In the genomic region with DNA sequence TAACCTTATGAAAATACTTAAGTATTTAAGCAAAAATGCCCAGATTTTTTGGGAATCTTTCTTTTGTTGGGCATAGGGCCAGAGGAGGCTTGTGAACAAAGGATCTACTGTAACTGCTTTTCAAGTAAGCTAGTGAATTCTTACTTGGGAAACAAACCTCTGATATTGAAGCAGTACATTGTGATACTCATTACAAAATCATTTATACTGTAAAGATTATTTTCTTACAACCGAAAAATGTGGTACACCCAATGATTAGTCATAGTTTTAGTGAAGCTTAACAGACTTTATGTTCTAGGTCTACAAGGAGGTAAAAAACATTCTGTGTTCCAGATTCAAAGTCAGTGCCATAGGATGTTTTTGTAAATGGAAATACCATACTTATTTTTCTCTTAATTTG, we compare ENCODE assay signal across 21 cellular contexts.
DNase-seq lines count a peak whose midpoint lies in the region; ATAC-seq and TF ChIP-seq lines count a peak whose summit lies in the region.
"Had no signal": no experiment of that assay in that cellular context is flagged by ENCODE, and none has a peak within 500 bp of the region (broad histone marks: within the 10 kb centered on the region; RNA-seq: fewer than 3 reads in every experiment).

No MANE protein-coding gene starts in this region.

- H4K20me1 ChIP-seq in PC-3 (ENCODE audit: low read length), result no peaks in the 10 kb centered on the region

- H3F3A ChIP-seq in PC-3 (ENCODE audit: low read length, unreplicated experiment), result no peaks in the 10 kb centered on the region

- H3K4me3 ChIP-seq in PC-3 (ENCODE audit: low read length), result no peak overlapping the region
- no peak overlapping the region for H3K4me3 ChIP-seq in epithelial cell of esophagus (ENCODE audit: low read length)
- H3K4me3 ChIP-seq: cardiac muscle cell, heart left ventricle, upper lobe of right lung had no signal

- no peak overlapping the region for H3K4me3 Mint-ChIP-seq in naive thymus-derived CD8-positive, alpha-beta T cell
- H3K4me3 Mint-ChIP-seq: activated CD4-positive, alpha-beta T cell treated with anti-CD3 and anti-CD28 coated beads for 36 hours; activated T-helper 1 cell treated with anti-CD3 and anti-CD28 coated beads, Interleukin-12 subunit alpha, Interleukin-12 subunit beta, Interleukin-2, Interleukin-4 antibody, amounts not matched to agents 30 ng/mL and 10 ng/mL and 1 ng/mL, durations not matched to agents 14 hours and 24 hours and 36 hours; HFFc6; T-cell had no signal

- H3K27ac ChIP-seq in PC-3 (ENCODE audit: low read length), result no peak overlapping the region
- no peak overlapping the region for H3K27ac ChIP-seq in substantia nigra (ENCODE audit: low read depth, low read length, poor library complexity, severe bottlenecking)
- H3K27ac ChIP-seq: cardiac muscle cell, heart left ventricle, upper lobe of right lung had no signal

- H3K9ac ChIP-seq in PC-3 (ENCODE audit: low read length), result no peak overlapping the region

- intact Hi-C loops in PC-3 (cut with micrococcal nuclease), result no loop called here

- no peaks in the 10 kb centered on the region for H3K4me1 Mint-ChIP-seq in naive thymus-derived CD8-positive, alpha-beta T cell
- H3K4me1 Mint-ChIP-seq: activated CD4-positive, alpha-beta T cell treated with anti-CD3 and anti-CD28 coated beads for 36 hours; T-cell had no signal

- H3K36me3 ChIP-seq in PC-3 (ENCODE audit: low read depth, low read length), result no peaks in the 10 kb centered on the region
- H3K36me3 ChIP-seq: cardiac muscle cell, heart left ventricle, upper lobe of right lung had no signal

- no peaks in the 10 kb centered on the region for H3K36me3 Mint-ChIP-seq in naive thymus-derived CD8-positive, alpha-beta T cell
- H3K36me3 Mint-ChIP-seq: activated naive CD4-positive, alpha-beta T cell treated with anti-CD3 and anti-CD28 coated beads, Interleukin-2, amount 50 U/mL, for 72 hours; T-cell had no signal

- H3K9me3 ChIP-seq in PC-3 (ENCODE audit: low read length), result no peaks in the 10 kb centered on the region
- H3K9me3 ChIP-seq: heart left ventricle, upper lobe of right lung had no signal

- no peaks in the 10 kb centered on the region for H3K79me2 ChIP-seq in PC-3 (ENCODE audit: low read length)

- no peak overlapping the region for H2AFZ ChIP-seq in PC-3 (ENCODE audit: low read length)

- in situ Hi-C loops in G401 (cut with HindIII; ENCODE audit: low sequenced_read_pairs), result no loop called here

- CTCF ChIA-PET in PC-3 (lab: Charles Lee), result no interaction called here

- no peak overlapping the region for H3K27ac Mint-ChIP-seq in naive thymus-derived CD8-positive, alpha-beta T cell
- H3K27ac Mint-ChIP-seq: activated CD4-positive, alpha-beta T cell treated with anti-CD3 and anti-CD28 coated beads for 36 hours; activated naive CD4-positive, alpha-beta T cell treated with anti-CD3 and anti-CD28 coated beads, Interleukin-2, amount 50 U/mL, for 72 hours; activated T-helper 1 cell treated with anti-CD3 and anti-CD28 coated beads, Interleukin-12 subunit alpha, Interleukin-12 subunit beta, Interleukin-2, Interleukin-4 antibody, amounts not matched to agents 30 ng/mL and 10 ng/mL and 1 ng/mL, durations not matched to agents 14 hours and 24 hours and 36 hours; HFFc6; T-cell had no signal

- H3K27me3 ChIP-seq in PC-3 (ENCODE audit: low read length), result no peaks in the 10 kb centered on the region
- H3K27me3 ChIP-seq: cardiac muscle cell, heart left ventricle, upper lobe of right lung had no signal

- no peaks in the 10 kb centered on the region for H3K9me3 Mint-ChIP-seq in naive thymus-derived CD8-positive, alpha-beta T cell
- H3K9me3 Mint-ChIP-seq: activated naive CD4-positive, alpha-beta T cell treated with anti-CD3 and anti-CD28 coated beads, Interleukin-2, amount 50 U/mL, for 72 hours; activated T-helper 1 cell treated with anti-CD3 and anti-CD28 coated beads, Interleukin-12 subunit alpha, Interleukin-12 subunit beta, Interleukin-2, Interleukin-4 antibody, amounts not matched to agents 30 ng/mL and 10 ng/mL and 1 ng/mL, durations not matched to agents 14 hours and 24 hours and 36 hours; HFFc6; T-cell had no signal

- peak; percentile 41 for DNase-seq in G401 (ENCODE audit: low spot score)
- peak; percentile 29 for DNase-seq in PC-3
- peak; percentile 31 for DNase-seq in epithelial cell of esophagus (ENCODE audit: low read depth)
- peak; percentile 71 for DNase-seq in renal cortical epithelial cell (ENCODE audit: low read depth)
- no peak for DNase-seq in substantia nigra (lab: John Stamatoyannopoulos, UW)
- no peak for DNase-seq in naive thymus-derived CD8-positive, alpha-beta T cell
- no peak for DNase-seq in RKO (ENCODE audit: low spot score)
- DNase-seq in activated CD8-positive, alpha-beta memory T cell treated with anti-CD3 and anti-CD28 coated beads, Interleukin-2, amount 50 U/mL, for 48 hours, result no peak
- DNase-seq: activated CD4-positive, alpha-beta T cell treated with anti-CD3 and anti-CD28 coated beads for 36 hours; heart left ventricle; HFFc6; MM.1S; NCI-H1436 treated with DMSO at 0.1 percent for 48 hours; NCI-H2171 treated with DMSO at 0.1 percent for 48 hours; SHP77; stimulated activated CD4-positive, alpha-beta T cell treated with anti-CD3 and anti-CD28 coated beads, Interleukin-12 subunit alpha, Interleukin-12 subunit beta, amount 100 ng/mL, for 4 hours; T-cell; upper lobe of right lung had no signal

- peaks cover 0 to 12% (median 2%) of the 10 kb centered on the region in 5 donors for H3K27me3 Mint-ChIP-seq in naive thymus-derived CD8-positive, alpha-beta T cell

- no peak overlapping the region for H3K4me2 ChIP-seq in PC-3 (ENCODE audit: low read length)

- POLR2A ChIA-PET in PC-3 (lab: Charles Lee; ENCODE audit: unreplicated experiment), result no interaction called here
- POLR2A ChIA-PET in naive thymus-derived CD8-positive, alpha-beta T cell (lab: Charles Lee), result no interaction called here

- no peak for TF ChIP-seq CTCF in PC-3 (conservative IDR thresholded peaks at IDR 0.05; ENCODE audit: low read depth, low read length)
- no peak for TF ChIP-seq CTCF in epithelial cell of esophagus (IDR thresholded peaks at IDR 0.05; ENCODE audit: insufficient read depth, low read depth, low read length, missing control alignments)

- BruUV-seq in PC-3 (replicated peaks; lab: Mats Ljungman, UMichigan), result no TSS peak

- H3K9me2 ChIP-seq in PC-3 (replicated peaks; ENCODE audit: low read length), result no peaks in the 10 kb centered on the region

- peak; percentile 65 for ATAC-seq in PC-3
- no peak for ATAC-seq in naive thymus-derived CD8-positive, alpha-beta T cell
- ATAC-seq: activated CD4-positive, alpha-beta T cell treated with anti-CD3 and anti-CD28 coated beads for 36 hours; activated naive CD4-positive, alpha-beta T cell treated with anti-CD3 and anti-CD28 coated beads, Interleukin-2, amount 50 U/mL, for 72 hours; heart left ventricle; T-cell; upper lobe of right lung had no signal

- peaks cover 4% of the 10 kb centered on the region; the same call in 1 of the 2 replicates for H3K4me1 ChIP-seq in PC-3 (ENCODE audit: insufficient read depth, low read length)
- H3K4me1 ChIP-seq: heart left ventricle, upper lobe of right lung had no signal

Comparison
In these comparisons a context has a peak if more than half of its experiments do, and no peak if none do; other contexts are left out.
1. DNase-seq: peak in G401 (single experiment), PC-3 (single experiment), epithelial cell of esophagus (single experiment) and renal cortical epithelial cell (single experiment); none in substantia nigra (0 of 49), naive thymus-derived CD8-positive, alpha-beta T cell (0 of 10), RKO (single experiment) and activated CD8-positive, alpha-beta memory T cell treated with anti-CD3 and anti-CD28 coated beads, Interleukin-2, amount 50 U/mL, for 48 hours (single experiment).